ENCODE assay signal across 29 cellular contexts in genomic region chr6:18609715-18610114, GRCh38.
"Had no signal": no experiment of that assay in that cellular context is flagged by ENCODE, and none has a peak within 500 bp of the region (broad histone marks: within the 10 kb centered on the region; RNA-seq: fewer than 3 reads in every experiment).

No MANE protein-coding gene starts in this region.

- H3K4me1 Mint-ChIP-seq: activated naive CD8-positive, alpha-beta T cell treated with anti-CD3 and anti-CD28 coated beads, Interleukin-2, amount 10 ng/mL, durations not matched to agents 7 days and 5 days; memory B cell; T-cell had no signal

- DNase-seq: activated CD4-positive, CD25-positive, alpha-beta regulatory T cell treated with anti-CD3 and anti-CD28 coated beads, Interleukin-2, amount 50 U/mL, for 72 hours; activated CD8-positive, alpha-beta memory T cell treated with anti-CD3 and anti-CD28 coated beads for 24 hours; activated CD8-positive, alpha-beta memory T cell treated with anti-CD3 and anti-CD28 coated beads, Interleukin-2, amount 50 U/mL, for 4 hours; activated effector memory CD4-positive, alpha-beta T cell treated with Interleukin-2 at 50 U/mL for 16 hours; activated naive CD4-positive, alpha-beta T cell treated with anti-CD3 and anti-CD28 coated beads for 36 hours; activated naive CD8-positive, alpha-beta T cell treated with anti-CD3 and anti-CD28 coated beads, Interleukin-2, amount 10 ng/mL, durations not matched to agents 7 days and 5 days; activated T-cell treated with anti-CD3 and anti-CD28 coated beads, Interleukin-2, amount 50 U/mL, for 4 hours; amniotic stem cell; effector CD4-positive, alpha-beta T cell; erythroblast; gastrocnemius medialis; head of caudate nucleus; hypothalamus; left cardiac atrium; pancreas; psoas muscle; right cardiac atrium; stimulated activated CD4-positive, alpha-beta T cell treated with anti-CD3 and anti-CD28 coated beads, Interleukin-12 subunit alpha, Interleukin-12 subunit beta, amount 100 ng/mL, for 4 hours; T-cell; transverse colon had no signal

- H3K9me3 Mint-ChIP-seq: activated naive CD4-positive, alpha-beta T cell treated with anti-CD3 and anti-CD28 coated beads for 36 hours; activated naive CD8-positive, alpha-beta T cell treated with anti-CD3 and anti-CD28 coated beads, Interleukin-2, amount 10 ng/mL, durations not matched to agents 7 days and 5 days; dendritic cell treated with granulocyte-macrophage colony-stimulating factor and Interleukin-4, amounts not matched to agents 40 ng/mL and 50 ng/mL, for 4 days; T-helper 2 cell treated with Interferon-gamma antibody and Interleukin-4, amounts not matched to agents 5 μg/mL and 100 μg/mL, for 36 hours had no signal

- H3K27ac ChIP-seq: cardiac muscle cell, gastrocnemius medialis, pancreas, psoas muscle, transverse colon, VCaP had no signal

- FAIRE-seq: endometrium, islet of Langerhans, pancreas, urothelium cell line had no signal

- H3K27me3 ChIP-seq: cardiac muscle cell, gastrocnemius medialis, pancreas, transverse colon had no signal

- H3K4me3 Mint-ChIP-seq: activated naive CD4-positive, alpha-beta T cell treated with anti-CD3 and anti-CD28 coated beads for 36 hours; activated naive CD8-positive, alpha-beta T cell treated with anti-CD3 and anti-CD28 coated beads, Interleukin-2, amount 10 ng/mL, durations not matched to agents 7 days and 5 days; activated T-cell treated with anti-CD3 and anti-CD28 coated beads, Interleukin-2, amount 50 U/mL, for 4 hours; dendritic cell treated with granulocyte-macrophage colony-stimulating factor and Interleukin-4, amounts not matched to agents 40 ng/mL and 50 ng/mL, for 4 days; memory B cell; natural killer cell treated with Interleukin-12 subunit alpha and Interleukin-12 subunit beta and Interleukin-15 and Interleukin-18, amount 100 ng/mL, for 72 hours; T-cell; T-helper 2 cell treated with Interferon-gamma antibody and Interleukin-4, amounts not matched to agents 5 μg/mL and 100 μg/mL, for 36 hours had no signal

- ATAC-seq: activated T-cell treated with anti-CD3 and anti-CD28 coated beads, Interleukin-2, amount 50 U/mL, for 4 hours; gastrocnemius medialis; left cardiac atrium; natural killer cell treated with Interleukin-12 subunit alpha and Interleukin-12 subunit beta and Interleukin-15 and Interleukin-18, amount 100 ng/mL, for 72 hours; pancreas; psoas muscle; right cardiac atrium; T-cell had no signal

- H3K27ac Mint-ChIP-seq: activated naive CD4-positive, alpha-beta T cell treated with anti-CD3 and anti-CD28 coated beads for 36 hours; activated naive CD8-positive, alpha-beta T cell treated with anti-CD3 and anti-CD28 coated beads, Interleukin-2, amount 10 ng/mL, durations not matched to agents 7 days and 5 days; dendritic cell treated with granulocyte-macrophage colony-stimulating factor and Interleukin-4, amounts not matched to agents 40 ng/mL and 50 ng/mL, for 4 days; memory B cell; natural killer cell treated with Interleukin-12 subunit alpha and Interleukin-12 subunit beta and Interleukin-15 and Interleukin-18, amount 100 ng/mL, for 72 hours; T-cell; T-helper 2 cell treated with Interferon-gamma antibody and Interleukin-4, amounts not matched to agents 5 μg/mL and 100 μg/mL, for 36 hours had no signal

- H3K4me3 ChIP-seq: cardiac muscle cell, gastrocnemius medialis, pancreas, psoas muscle, transverse colon had no signal

- H3K36me3 ChIP-seq: cardiac muscle cell, gastrocnemius medialis, pancreas, transverse colon had no signal

- H3K36me3 Mint-ChIP-seq: activated naive CD8-positive, alpha-beta T cell treated with anti-CD3 and anti-CD28 coated beads, Interleukin-2, amount 10 ng/mL, durations not matched to agents 7 days and 5 days; memory B cell; natural killer cell treated with Interleukin-12 subunit alpha and Interleukin-12 subunit beta and Interleukin-15 and Interleukin-18, amount 100 ng/mL, for 72 hours; T-cell had no signal

- H3K9me3 ChIP-seq: gastrocnemius medialis, psoas muscle, transverse colon had no signal

- H3K4me1 ChIP-seq: gastrocnemius medialis, psoas muscle had no signal
